In the genomic region with DNA sequence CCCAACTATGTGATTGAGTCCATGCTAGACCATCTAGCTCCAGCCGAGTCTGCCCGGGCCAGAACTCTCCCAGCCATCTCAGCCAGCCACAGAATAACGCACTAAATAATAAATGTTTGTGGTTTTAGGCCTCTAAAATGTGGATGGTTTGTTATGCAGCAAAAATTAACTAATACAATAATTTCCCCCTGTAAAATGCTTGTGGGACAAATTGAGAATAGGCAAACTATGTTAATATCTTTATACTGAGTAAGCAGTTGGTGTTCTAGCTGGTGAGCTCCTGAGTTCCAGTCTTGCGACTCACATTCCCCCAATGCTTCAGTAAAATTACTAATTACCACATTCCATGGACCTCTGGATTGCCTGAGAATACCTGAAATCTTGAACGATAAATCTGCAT, we compare ENCODE assay signal across 25 cellular contexts.
DNase-seq lines count a peak whose midpoint lies in the region; ATAC-seq and TF ChIP-seq lines count a peak whose summit lies in the region.
"Had no signal": no experiment of that assay in that cellular context is flagged by ENCODE, and none has a peak within 500 bp of the region (broad histone marks: within the 10 kb centered on the region; RNA-seq: fewer than 3 reads in every experiment).

No MANE protein-coding gene starts in this region.

- TF ChIP-seq CTCF in choroid plexus epithelial cell (conservative IDR thresholded peaks at IDR 0.05; ENCODE audit: low read depth, low read length) (no peak), right atrium auricular region (IDR thresholded peaks at IDR 0.05) (no peak)

- DNase-seq in Caki2 (ENCODE audit: low read depth) (peak; percentile 31), NCI-H226 (peak; percentile 21), choroid plexus epithelial cell (ENCODE audit: low read depth) (peak; percentile 59), myocyte (ENCODE audit: low read depth) (peak; percentile 32), right atrium auricular region (ENCODE audit: low spot score) (no peak), islet precursor cell (no peak)
- no peak for DNase-seq in activated CD8-positive, alpha-beta memory T cell treated with anti-CD3 and anti-CD28 coated beads for 24 hours
- DNase-seq: activated CD4-positive, alpha-beta T cell treated with anti-CD3 and anti-CD28 coated beads, Interleukin-2, amount 50 U/mL, for 4 hours; activated effector memory CD4-positive, alpha-beta T cell treated with anti-CD3 and anti-CD28 coated beads, Interleukin-2, amount 50 U/mL, for 16 hours; AML-193; DMS79; effector CD8-positive, alpha-beta T cell; head of caudate nucleus; HFFc6; PC-3; SIG-M5; small intestine; stimulated activated CD4-positive, alpha-beta T cell treated with anti-CD3 and anti-CD28 coated beads, Interleukin-4, amount 100 ng/mL, for 24 hours; WERI-Rb-1 had no signal

- no peaks in the 10 kb centered on the region for H3K36me3 ChIP-seq in right atrium auricular region
- H3K36me3 ChIP-seq: esophagus muscularis mucosa, neural progenitor cell, prostate gland, tibial nerve, WERI-Rb-1 had no signal

- no peak overlapping the region for H3K27ac ChIP-seq in right atrium auricular region
- H3K27ac ChIP-seq: esophagus muscularis mucosa, neural progenitor cell, prostate gland, tibial nerve, WERI-Rb-1 had no signal

- H3K27me3 ChIP-seq in right atrium auricular region, result no peaks in the 10 kb centered on the region
- H3K27me3 ChIP-seq: esophagus muscularis mucosa, neural progenitor cell had no signal

- H3K4me3 ChIP-seq in choroid plexus epithelial cell (ENCODE audit: low read depth, low read length), result no peak overlapping the region
- H3K4me3 ChIP-seq in right atrium auricular region, result no peak overlapping the region
- H3K4me3 ChIP-seq: esophagus muscularis mucosa, K562, neural progenitor cell, prostate gland, tibial nerve had no signal

- ATAC-seq in GM21576 (IDR thresholded peaks at IDR 0.05; ENCODE audit: unreplicated experiment), result no peak
- ATAC-seq: K562, PC-3 had no signal

- H3K4me1 ChIP-seq in right atrium auricular region, result peaks cover 0 to 20% of the 10 kb centered on the region in 2 donors
- H3K4me1 ChIP-seq: prostate gland had no signal

- H3K9me3 ChIP-seq in right atrium auricular region, result no peaks in the 10 kb centered on the region
- H3K9me3 ChIP-seq: esophagus muscularis mucosa, prostate gland, tibial nerve had no signal

- in situ Hi-C loops in Caki2 (cut with HindIII; ENCODE audit: low pct_unique_long_range_greater_than_20kb, low sequenced_read_pairs), result loop anchor here (25.0 kb wide), 1 partner anchor 448 kb away; no protein-coding TSS in a partner anchor

Comparison
In these comparisons a context has a peak if more than half of its experiments do, and no peak if none do; other contexts are left out.
1. DNase-seq: peak in Caki2 (single experiment), NCI-H226 (single experiment), choroid plexus epithelial cell (single experiment) and myocyte (single experiment); none in right atrium auricular region (single experiment), islet precursor cell (single experiment) and activated CD8-positive, alpha-beta memory T cell treated with anti-CD3 and anti-CD28 coated beads for 24 hours (single experiment).